ENCODE assay signal across 10 cellular contexts in genomic region chr6:72740135-72740534, GRCh38.
DNase-seq lines count a peak whose midpoint lies in the region; ATAC-seq lines count a peak whose summit lies in the region.
"Had no signal": no experiment of that assay in that cellular context is flagged by ENCODE, and none has a peak within 500 bp of the region (broad histone marks: within the 10 kb centered on the region; RNA-seq: fewer than 3 reads in every experiment).

No MANE protein-coding gene starts in this region.

- no peaks in the 10 kb centered on the region for H3K36me3 Mint-ChIP-seq in natural killer cell treated with Interleukin-12 subunit alpha and Interleukin-12 subunit beta and Interleukin-15 and Interleukin-18, amount 100 ng/mL, for 72 hours
- H3K36me3 Mint-ChIP-seq: neural progenitor cell had no signal

- H3K27ac Mint-ChIP-seq in natural killer cell treated with Interleukin-12 subunit alpha and Interleukin-12 subunit beta and Interleukin-15 and Interleukin-18, amount 100 ng/mL, for 72 hours = peak overlapping the region; percentile 12 to 63
- H3K27ac Mint-ChIP-seq: neural progenitor cell had no signal

- peak overlapping the region; percentile 59 for H3K4me3 Mint-ChIP-seq in natural killer cell treated with Interleukin-12 subunit alpha and Interleukin-12 subunit beta and Interleukin-15 and Interleukin-18, amount 100 ng/mL, for 72 hours
- H3K4me3 Mint-ChIP-seq: neural progenitor cell had no signal

- peak; percentile 8 for DNase-seq in NOMO-1 treated with DMSO at 0.1 percent for 48 hours (lab: John Stamatoyannopoulos, UW; ENCODE audit: unreplicated experiment)
- DNase-seq in NOMO-1 treated with dmso at 0.1 percent for 144 hours (lab: John Stamatoyannopoulos, UW; ENCODE audit: unreplicated experiment) = no peak
- no peak for DNase-seq in natural killer cell treated with Interleukin-12 subunit alpha and Interleukin-12 subunit beta and Interleukin-15 and Interleukin-18, amount 100 ng/mL, for 72 hours (ENCODE audit: low spot score)
- DNase-seq in NCI-H345 treated with DMSO at 0.1 percent for 48 hours (lab: John Stamatoyannopoulos, UW; ENCODE audit: unreplicated experiment) = no peak
- DNase-seq in DMS53 (lab: John Stamatoyannopoulos, UW) = no peak
- DNase-seq in NCI-H1930 (lab: John Stamatoyannopoulos, UW) = no peak
- DNase-seq: NCI-H1417 had no signal

- no peaks in the 10 kb centered on the region for H3K9me3 Mint-ChIP-seq in natural killer cell treated with Interleukin-12 subunit alpha and Interleukin-12 subunit beta and Interleukin-15 and Interleukin-18, amount 100 ng/mL, for 72 hours
- H3K9me3 Mint-ChIP-seq: neural progenitor cell had no signal

- peak; percentile 86 for ATAC-seq in GM21528 (IDR thresholded peaks at IDR 0.05; ENCODE audit: low FRiP score, unreplicated experiment)
- peak; percentile 89 for ATAC-seq in HG03342 (IDR thresholded peaks at IDR 0.05; ENCODE audit: unreplicated experiment)
- ATAC-seq in natural killer cell treated with Interleukin-12 subunit alpha and Interleukin-12 subunit beta and Interleukin-15 and Interleukin-18, amount 100 ng/mL, for 72 hours = peak; percentile 65 to 78

- peaks cover 36 to 38% of the 10 kb centered on the region in 2 donors for H3K4me1 Mint-ChIP-seq in natural killer cell treated with Interleukin-12 subunit alpha and Interleukin-12 subunit beta and Interleukin-15 and Interleukin-18, amount 100 ng/mL, for 72 hours (ENCODE audit: low read depth in 2 of 2)
- H3K4me1 Mint-ChIP-seq: neural progenitor cell had no signal

- H3K27me3 Mint-ChIP-seq in natural killer cell treated with Interleukin-12 subunit alpha and Interleukin-12 subunit beta and Interleukin-15 and Interleukin-18, amount 100 ng/mL, for 72 hours = no peaks in the 10 kb centered on the region
